1 cellular context compared by ENCODE assay signal in the genomic region with DNA sequence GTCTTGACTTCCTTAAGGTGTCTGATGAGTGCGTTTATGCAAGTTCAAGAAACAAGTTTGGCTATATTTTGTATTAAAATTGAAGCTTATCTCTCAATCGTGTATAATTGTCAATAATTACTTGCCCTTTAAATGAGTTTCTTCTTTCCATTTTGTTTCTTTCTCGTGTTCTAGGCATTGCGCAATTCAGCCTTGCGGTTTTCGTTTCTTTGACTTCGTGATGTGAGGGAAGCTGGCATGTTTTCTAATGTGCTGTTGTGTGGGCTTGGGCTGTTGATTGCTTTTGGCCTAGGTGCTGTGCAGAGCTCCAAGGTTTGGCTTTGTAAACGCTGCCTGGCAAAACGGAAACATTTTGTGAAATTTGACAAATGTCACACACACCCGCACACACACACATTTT.
TF ChIP-seq lines count a peak whose summit lies in the region.

No MANE protein-coding gene starts in this region.

TF ChIP-seq in A549, 52 proteins besides CTCF, POLR2A, EP300 and RAD21:
- TF ChIP-seq PHF8 (IDR thresholded peaks at IDR 0.05; ENCODE audit: borderline replicate concordance, low read depth): no peak
- TF ChIP-seq CEBPB (IDR thresholded peaks at IDR 0.05): peak; percentile 62 to 83; a peak in 3 of 4 replicates
